11 cellular contexts compared by ENCODE assay signal in genomic region chr19:6278051-6278450, GRCh38. TPM values are rescaled to one million over a fixed set of nuclear protein-coding genes. Genes with fewer than 3 reads are reported as not detected.
DNase-seq lines count a peak whose midpoint lies in the region; ATAC-seq and TF ChIP-seq lines count a peak whose summit lies in the region.
"Had no signal": no experiment of that assay in that cellular context is flagged by ENCODE, and none has a peak within 500 bp of the region (broad histone marks: within the 10 kb centered on the region; RNA-seq: fewer than 3 reads in every experiment).

No MANE protein-coding gene starts in this region.

- H3K36me3 Mint-ChIP-seq in CD4-positive, alpha-beta T cell (ENCODE audit: low read depth) = no peaks in the 10 kb centered on the region
- peaks cover 31% of the 10 kb centered on the region for H3K36me3 Mint-ChIP-seq in dendritic cell treated with granulocyte-macrophage colony-stimulating factor and Interleukin-4, amounts not matched to agents 40 ng/mL and 50 ng/mL, for 4 days (ENCODE audit: low read depth)
- no peaks in the 10 kb centered on the region for H3K36me3 Mint-ChIP-seq in osteocyte (ENCODE audit: unreplicated experiment)

- TF ChIP-seq CTCF in CD4-positive, alpha-beta T cell (IDR thresholded peaks at IDR 0.05) = no peak
- TF ChIP-seq CTCF in NB4 (IDR thresholded peaks at IDR 0.05; ENCODE audit: low read depth, low read length) = no peak
- TF ChIP-seq CTCF in osteocyte (IDR thresholded peaks at IDR 0.05) = no peak

- no peaks in the 10 kb centered on the region for H3K27me3 ChIP-seq in CD4-positive, alpha-beta T cell (ENCODE audit: control insufficient read depth, insufficient read depth, low read length)

- POLR2A ChIA-PET in CD4-positive, alpha-beta T cell (lab: Charles Lee) = interaction anchor here (0.6 kb wide), 1 partner anchor 874 kb away, joined by 4 read pairs; no protein-coding TSS in a partner anchor

- no peak for DNase-seq in CD4-positive, alpha-beta T cell
- DNase-seq in NB4 (ENCODE audit: low read depth) (no peak), osteocyte (ENCODE audit: extremely low spot score, unreplicated experiment) (no peak), NK-92 (lab: John Stamatoyannopoulos, UW; ENCODE audit: unreplicated experiment) (no peak), HCEC 1CT (no peak), NCI-H187 treated with DMSO at 0.1 percent for 48 hours (lab: John Stamatoyannopoulos, UW) (no peak), KBM-7 (no peak)
- DNase-seq: activated CD8-positive, alpha-beta memory T cell treated with anti-CD3 and anti-CD28 coated beads for 24 hours; foreskin melanocyte; NCI-H2227 treated with DMSO at 0.1 percent for 48 hours had no signal

- H3K4me3 ChIP-seq in NB4 (ENCODE audit: low read depth, low read length) = peak overlapping the region; percentile 72

- CTCF ChIA-PET in CD4-positive, alpha-beta T cell (lab: Charles Lee) = no interaction called here

- intact Hi-C loops in CD4-positive, alpha-beta T cell (cut with DNase I, micrococcal nuclease) = loop anchor here in 1 of 2 experiments (2.0 kb wide), 1 partner anchor 77 kb away; no protein-coding TSS in a partner anchor
- intact Hi-C loops in dendritic cell treated with granulocyte-macrophage colony-stimulating factor and Interleukin-4, amounts not matched to agents 40 ng/mL and 50 ng/mL, for 4 days (cut with micrococcal nuclease) = loop anchor here (5.0 kb wide), 1 partner anchor 36 kb away; no protein-coding TSS in a partner anchor

- peak overlapping the region; percentile 94 for H3K4me3 Mint-ChIP-seq in CD4-positive, alpha-beta T cell
- peak overlapping the region; percentile 89 for H3K4me3 Mint-ChIP-seq in dendritic cell treated with granulocyte-macrophage colony-stimulating factor and Interleukin-4, amounts not matched to agents 40 ng/mL and 50 ng/mL, for 4 days
- H3K4me3 Mint-ChIP-seq in osteocyte (ENCODE audit: unreplicated experiment) = peak overlapping the region; percentile 95

- TF ChIP-seq POLR2A in NB4 (IDR thresholded peaks at IDR 0.05; ENCODE audit: extremely low read depth, insufficient read length) = no peak

- H3K9me3 ChIP-seq in CD4-positive, alpha-beta T cell (ENCODE audit: control insufficient read depth, low read length) = no peaks in the 10 kb centered on the region

- no peak overlapping the region for H3K27ac ChIP-seq in CD4-positive, alpha-beta T cell (ENCODE audit: low read depth, low read length)

- peaks cover 49% of the 10 kb centered on the region for H3K4me1 Mint-ChIP-seq in CD4-positive, alpha-beta T cell (ENCODE audit: low read depth)
- H3K4me1 Mint-ChIP-seq in dendritic cell treated with granulocyte-macrophage colony-stimulating factor and Interleukin-4, amounts not matched to agents 40 ng/mL and 50 ng/mL, for 4 days (ENCODE audit: low read depth) = peaks cover 60% of the 10 kb centered on the region
- peaks cover 54% of the 10 kb centered on the region for H3K4me1 Mint-ChIP-seq in osteocyte (ENCODE audit: unreplicated experiment)

- peak overlapping the region; percentile 86 for H3K27ac Mint-ChIP-seq in CD4-positive, alpha-beta T cell
- H3K27ac Mint-ChIP-seq in dendritic cell treated with granulocyte-macrophage colony-stimulating factor and Interleukin-4, amounts not matched to agents 40 ng/mL and 50 ng/mL, for 4 days = peak overlapping the region; percentile 87
- peak overlapping the region; percentile 6 for H3K27ac Mint-ChIP-seq in osteocyte (ENCODE audit: unreplicated experiment)

- in situ Hi-C loops in KBM-7 (cut with MboI; ENCODE audit: low pct_unique_long_range_greater_than_20kb, low sequenced_read_pairs) = no loop called here

- no peaks in the 10 kb centered on the region for H3K9me3 Mint-ChIP-seq in CD4-positive, alpha-beta T cell
- no peaks in the 10 kb centered on the region for H3K9me3 Mint-ChIP-seq in dendritic cell treated with granulocyte-macrophage colony-stimulating factor and Interleukin-4, amounts not matched to agents 40 ng/mL and 50 ng/mL, for 4 days
- no peaks in the 10 kb centered on the region for H3K9me3 Mint-ChIP-seq in osteocyte (ENCODE audit: unreplicated experiment)

- H3K27me3 Mint-ChIP-seq in CD4-positive, alpha-beta T cell = no peaks in the 10 kb centered on the region
- peaks cover 5% of the 10 kb centered on the region for H3K27me3 Mint-ChIP-seq in dendritic cell treated with granulocyte-macrophage colony-stimulating factor and Interleukin-4, amounts not matched to agents 40 ng/mL and 50 ng/mL, for 4 days
- peaks cover 2% of the 10 kb centered on the region for H3K27me3 Mint-ChIP-seq in osteocyte (ENCODE audit: unreplicated experiment)

- no peak for ATAC-seq in CD4-positive, alpha-beta T cell (ENCODE audit: poor library complexity)

RNA-seq across cellular contexts. Expression of gene MLLT1, which starts 1.7 kb away (rescaled TPM):
- total RNA-seq in CD4-positive, alpha-beta T cell = 10 to 100 TPM; 18.3 to 22.1 TPM
- 65.8 and 68.8 TPM in 2 replicates for total RNA-seq in osteocyte

RNA-seq across cellular contexts. Expression of gene ACER1, which starts 55.4 kb away (rescaled TPM):
- total RNA-seq in CD4-positive, alpha-beta T cell = 1 to 10 TPM; 2.7 to 3.1 TPM
- total RNA-seq in osteocyte = not detected in 2 replicates

Comparison
In these comparisons a context has a peak if more than half of its experiments do, and no peak if none do; other contexts are left out.
1. H3K27ac Mint-ChIP-seq: peak in every context shown above with its lines; median percentile 87 in dendritic cell treated with granulocyte-macrophage colony-stimulating factor and Interleukin-4, amounts not matched to agents 40 ng/mL and 50 ng/mL, for 4 days; 86 in CD4-positive, alpha-beta T cell; 6 in osteocyte.